1 cellular context compared by ENCODE assay signal in the genomic region with DNA sequence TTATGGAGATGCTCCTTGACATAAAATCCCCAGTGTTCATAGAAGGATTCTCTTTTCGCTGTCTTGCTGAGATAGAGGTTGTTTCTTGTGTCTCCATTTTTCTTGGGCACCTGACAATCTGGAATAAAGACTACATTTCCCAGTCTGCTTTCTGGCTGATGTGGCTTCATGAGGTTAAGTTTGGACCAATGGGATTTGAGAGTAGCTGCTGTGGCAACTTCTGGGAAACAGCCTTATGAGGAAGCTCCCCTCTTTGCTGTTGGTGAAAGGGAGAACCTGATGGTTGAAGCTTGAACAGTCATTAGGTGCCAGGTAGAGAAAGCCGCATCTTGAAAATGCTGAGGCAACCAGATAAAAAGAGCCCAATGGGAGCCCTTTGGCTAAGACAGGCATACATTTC.
TF ChIP-seq lines count a peak whose summit lies in the region.

No MANE protein-coding gene starts in this region.

TF ChIP-seq in K562, 482 proteins besides CTCF, POLR2A, EP300 and RAD21 (continued from another document):
- TF ChIP-seq ZNF407 (IDR thresholded peaks at IDR 0.05; ENCODE audit: low read depth) (no peak), GABPB2 (CRISPR knock-in tag; conservative IDR thresholded peaks at IDR 0.05) (no peak), ZNF609 (CRISPR knock-in tag; IDR thresholded peaks at IDR 0.05; ENCODE audit: borderline replicate concordance) (no peak), STAT6 (CRISPR knock-in tag; IDR thresholded peaks at IDR 0.05) (no peak), TRIM28 (IDR thresholded peaks at IDR 0.05) (no peak), RUNX1 (IDR thresholded peaks at IDR 0.05; ENCODE audit: low read depth) (no peak), RFX1 (IDR thresholded peaks at IDR 0.05) (no peak), ZNF143 (CRISPR knock-in tag; IDR thresholded peaks at IDR 0.05) (no peak), DNMT1 (IDR thresholded peaks at IDR 0.05) (no peak), TGIF2 (CRISPR knock-in tag; IDR thresholded peaks at IDR 0.05) (no peak), NR2C1 (IDR thresholded peaks at IDR 0.05) (no peak), NR2C1 (tag; IDR thresholded peaks at IDR 0.05) (peak; percentile 56; the same call in 1 of the 2 replicates), MLX (CRISPR knock-in tag; conservative IDR thresholded peaks at IDR 0.05) (no peak), ZNF239 (CRISPR knock-in tag; IDR thresholded peaks at IDR 0.05) (no peak), MNT (conservative IDR thresholded peaks at IDR 0.05) (no peak), HCFC1 (IDR thresholded peaks at IDR 0.05; ENCODE audit: low read depth, low read length) (peak; percentile 55), TCFL5 (CRISPR knock-in tag; conservative IDR thresholded peaks at IDR 0.05) (no peak)
- TF ChIP-seq, protein P1, sequence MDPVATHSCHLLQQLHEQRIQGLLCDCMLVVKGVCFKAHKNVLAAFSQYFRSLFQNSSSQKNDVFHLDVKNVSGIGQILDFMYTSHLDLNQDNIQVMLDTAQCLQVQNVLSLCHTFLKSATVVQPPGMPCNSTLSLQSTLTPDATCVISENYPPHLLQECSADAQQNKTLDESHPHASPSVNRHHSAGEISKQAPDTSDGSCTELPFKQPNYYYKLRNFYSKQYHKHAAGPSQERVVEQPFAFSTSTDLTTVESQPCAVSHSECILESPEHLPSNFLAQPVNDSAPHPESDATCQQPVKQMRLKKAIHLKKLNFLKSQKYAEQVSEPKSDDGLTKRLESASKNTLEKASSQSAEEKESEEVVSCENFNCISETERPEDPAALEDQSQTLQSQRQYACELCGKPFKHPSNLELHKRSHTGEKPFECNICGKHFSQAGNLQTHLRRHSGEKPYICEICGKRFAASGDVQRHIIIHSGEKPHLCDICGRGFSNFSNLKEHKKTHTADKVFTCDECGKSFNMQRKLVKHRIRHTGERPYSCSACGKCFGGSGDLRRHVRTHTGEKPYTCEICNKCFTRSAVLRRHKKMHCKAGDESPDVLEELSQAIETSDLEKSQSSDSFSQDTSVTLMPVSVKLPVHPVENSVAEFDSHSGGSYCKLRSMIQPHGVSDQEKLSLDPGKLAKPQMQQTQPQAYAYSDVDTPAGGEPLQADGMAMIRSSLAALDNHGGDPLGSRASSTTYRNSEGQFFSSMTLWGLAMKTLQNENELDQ (CRISPR knock-in tag; IDR thresholded peaks at IDR 0.05; ENCODE audit: borderline replicate concordance): no peak
- TF ChIP-seq, protein P2, sequence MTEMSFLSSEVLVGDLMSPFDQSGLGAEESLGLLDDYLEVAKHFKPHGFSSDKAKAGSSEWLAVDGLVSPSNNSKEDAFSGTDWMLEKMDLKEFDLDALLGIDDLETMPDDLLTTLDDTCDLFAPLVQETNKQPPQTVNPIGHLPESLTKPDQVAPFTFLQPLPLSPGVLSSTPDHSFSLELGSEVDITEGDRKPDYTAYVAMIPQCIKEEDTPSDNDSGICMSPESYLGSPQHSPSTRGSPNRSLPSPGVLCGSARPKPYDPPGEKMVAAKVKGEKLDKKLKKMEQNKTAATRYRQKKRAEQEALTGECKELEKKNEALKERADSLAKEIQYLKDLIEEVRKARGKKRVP (CRISPR knock-in tag; IDR thresholded peaks at IDR 0.05): no peak
